ENCODE assay signal across 15 cellular contexts in genomic region chr9:99166149-99166548, GRCh38. TPM values are rescaled to one million over a fixed set of nuclear protein-coding genes. Genes with fewer than 3 reads are reported as not detected.
A peak's percentile ranks its signal among the peaks of the same experiment; 100 is the strongest.
DNase-seq lines count a peak whose midpoint lies in the region; ATAC-seq and TF ChIP-seq lines count a peak whose summit lies in the region.
"Had no signal": no experiment of that assay in that cellular context is flagged by ENCODE, and none has a peak within 500 bp of the region (broad histone marks: within the 10 kb centered on the region; RNA-seq: fewer than 3 reads in every experiment).

No MANE protein-coding gene starts in this region.

- CTCF ChIA-PET in activated CD8-positive, alpha-beta memory T cell treated with anti-CD3 and anti-CD28 coated beads, Interleukin-2, amount 10 ng/mL, durations not matched to agents 7 days and 5 days (lab: Charles Lee) = interaction anchor here (0.7 to 3.6 kb wide), 5 partner anchors 10 to 390 kb away, joined by 3 to 38 read pairs (median 4); no protein-coding TSS in a partner anchor
- CTCF ChIA-PET in activated B cell treated with CpG ODN at 0.5 μM for 24 hours (lab: Charles Lee) = interaction anchor here (2.5 to 6.4 kb wide), 2 partner anchors 12 to 18 kb away, joined by 9 to 120 read pairs; no protein-coding TSS in a partner anchor

- H3K4me3 Mint-ChIP-seq in activated CD8-positive, alpha-beta memory T cell treated with anti-CD3 and anti-CD28 coated beads, Interleukin-2, amount 10 ng/mL, durations not matched to agents 7 days and 5 days = no peak overlapping the region
- peak overlapping the region; percentile 13 for H3K4me3 Mint-ChIP-seq in activated B cell treated with CpG ODN at 0.5 μM for 24 hours
- H3K4me3 Mint-ChIP-seq in activated naive CD8-positive, alpha-beta T cell treated with anti-CD3 and anti-CD28 coated beads, Interleukin-2, amount 10 ng/mL, durations not matched to agents 7 days and 5 days = peak overlapping the region; percentile 60
- H3K4me3 Mint-ChIP-seq in stimulated activated memory B cell treated with anti-CD40 and anti-IgM and Interleukin-4, amounts not matched to agents 10 μg/mL and 1 μg/mL and 100 μg/mL, for 72 hours = no peak overlapping the region
- H3K4me3 Mint-ChIP-seq: CD4-positive, alpha-beta T cell had no signal

- POLR2A ChIA-PET in activated B cell treated with CpG ODN at 0.5 μM for 24 hours (lab: Charles Lee) = interaction anchor here (1.0 to 6.9 kb wide), 3 partner anchors 11 to 1186 kb away, joined by 3 to 157 read pairs (median 63); no protein-coding TSS in a partner anchor
- POLR2A ChIA-PET in activated naive CD8-positive, alpha-beta T cell treated with anti-CD3 and anti-CD28 coated beads, Interleukin-2, amount 10 ng/mL, durations not matched to agents 7 days and 5 days (lab: Charles Lee) = interaction anchor here (0.6 to 1.3 kb wide), 4 partner anchors 12 to 644 kb away, joined by 3 read pairs; partner anchors contain the start of gene ALG2

- peaks cover 59% of the 10 kb centered on the region for H3K4me1 Mint-ChIP-seq in activated CD8-positive, alpha-beta memory T cell treated with anti-CD3 and anti-CD28 coated beads, Interleukin-2, amount 10 ng/mL, durations not matched to agents 7 days and 5 days
- H3K4me1 Mint-ChIP-seq in activated B cell treated with CpG ODN at 0.5 μM for 24 hours = peaks cover 58% of the 10 kb centered on the region
- peaks cover 59% of the 10 kb centered on the region for H3K4me1 Mint-ChIP-seq in activated naive CD8-positive, alpha-beta T cell treated with anti-CD3 and anti-CD28 coated beads, Interleukin-2, amount 10 ng/mL, durations not matched to agents 7 days and 5 days
- peaks cover 66% of the 10 kb centered on the region for H3K4me1 Mint-ChIP-seq in stimulated activated memory B cell treated with anti-CD40 and anti-IgM and Interleukin-4, amounts not matched to agents 10 μg/mL and 1 μg/mL and 100 μg/mL, for 72 hours

- no peaks in the 10 kb centered on the region for H3K9me3 Mint-ChIP-seq in activated CD8-positive, alpha-beta memory T cell treated with anti-CD3 and anti-CD28 coated beads, Interleukin-2, amount 10 ng/mL, durations not matched to agents 7 days and 5 days (ENCODE audit: low read depth)
- no peaks in the 10 kb centered on the region for H3K9me3 Mint-ChIP-seq in activated B cell treated with CpG ODN at 0.5 μM for 24 hours
- no peaks in the 10 kb centered on the region for H3K9me3 Mint-ChIP-seq in activated naive CD8-positive, alpha-beta T cell treated with anti-CD3 and anti-CD28 coated beads, Interleukin-2, amount 10 ng/mL, durations not matched to agents 7 days and 5 days
- no peaks in the 10 kb centered on the region for H3K9me3 Mint-ChIP-seq in stimulated activated memory B cell treated with anti-CD40 and anti-IgM and Interleukin-4, amounts not matched to agents 10 μg/mL and 1 μg/mL and 100 μg/mL, for 72 hours
- H3K9me3 Mint-ChIP-seq: CD4-positive, alpha-beta T cell had no signal

- no peak overlapping the region for H3K27ac Mint-ChIP-seq in activated CD8-positive, alpha-beta memory T cell treated with anti-CD3 and anti-CD28 coated beads, Interleukin-2, amount 10 ng/mL, durations not matched to agents 7 days and 5 days
- H3K27ac Mint-ChIP-seq in activated B cell treated with CpG ODN at 0.5 μM for 24 hours = peak overlapping the region; percentile 79
- peak overlapping the region; percentile 84 for H3K27ac Mint-ChIP-seq in activated naive CD8-positive, alpha-beta T cell treated with anti-CD3 and anti-CD28 coated beads, Interleukin-2, amount 10 ng/mL, durations not matched to agents 7 days and 5 days
- peak overlapping the region; percentile 64 for H3K27ac Mint-ChIP-seq in stimulated activated memory B cell treated with anti-CD40 and anti-IgM and Interleukin-4, amounts not matched to agents 10 μg/mL and 1 μg/mL and 100 μg/mL, for 72 hours
- H3K27ac Mint-ChIP-seq: CD4-positive, alpha-beta T cell had no signal

- ATAC-seq in activated CD8-positive, alpha-beta memory T cell treated with anti-CD3 and anti-CD28 coated beads, Interleukin-2, amount 10 ng/mL, durations not matched to agents 7 days and 5 days = peak; percentile 68
- no peak for ATAC-seq in activated B cell treated with CpG ODN at 0.5 μM for 24 hours (ENCODE audit: low read depth)
- ATAC-seq in activated naive CD8-positive, alpha-beta T cell treated with anti-CD3 and anti-CD28 coated beads, Interleukin-2, amount 10 ng/mL, durations not matched to agents 7 days and 5 days (ENCODE audit: low read depth) = peak; percentile 86
- ATAC-seq in stimulated activated memory B cell treated with anti-CD40 and anti-IgM and Interleukin-4, amounts not matched to agents 10 μg/mL and 1 μg/mL and 100 μg/mL, for 72 hours = no peak

- intact Hi-C loops in activated B cell treated with CpG ODN at 0.5 μM for 24 hours (cut with micrococcal nuclease) = no loop called here

- H3K27me3 Mint-ChIP-seq in activated CD8-positive, alpha-beta memory T cell treated with anti-CD3 and anti-CD28 coated beads, Interleukin-2, amount 10 ng/mL, durations not matched to agents 7 days and 5 days = no peaks in the 10 kb centered on the region
- no peaks in the 10 kb centered on the region for H3K27me3 Mint-ChIP-seq in activated B cell treated with CpG ODN at 0.5 μM for 24 hours
- no peaks in the 10 kb centered on the region for H3K27me3 Mint-ChIP-seq in activated naive CD8-positive, alpha-beta T cell treated with anti-CD3 and anti-CD28 coated beads, Interleukin-2, amount 10 ng/mL, durations not matched to agents 7 days and 5 days
- H3K27me3 Mint-ChIP-seq in stimulated activated memory B cell treated with anti-CD40 and anti-IgM and Interleukin-4, amounts not matched to agents 10 μg/mL and 1 μg/mL and 100 μg/mL, for 72 hours = no peaks in the 10 kb centered on the region

- DNase-seq in activated CD8-positive, alpha-beta memory T cell treated with anti-CD3 and anti-CD28 coated beads, Interleukin-2, amount 10 ng/mL, durations not matched to agents 7 days and 5 days = no peak
- no peak for DNase-seq in activated CD8-positive, alpha-beta memory T cell treated with anti-CD3 and anti-CD28 coated beads, Interleukin-2, amount 50 U/mL, for 4 hours
- DNase-seq in activated B cell treated with CpG ODN at 0.5 μM for 24 hours (no peak), nucleus accumbens (lab: John Stamatoyannopoulos, UW) (no peak), middle frontal gyrus (ENCODE audit: extremely low spot score, low spot score) (no peak), NCI-H1092 treated with DMSO at 0.1 percent for 48 hours (lab: John Stamatoyannopoulos, UW) (no peak)
- DNase-seq in activated naive CD8-positive, alpha-beta T cell treated with anti-CD3 and anti-CD28 coated beads, Interleukin-2, amount 10 ng/mL, durations not matched to agents 7 days and 5 days = no peak
- DNase-seq: Caco-2; CD4-positive, alpha-beta T cell; GDM1; NCI-H1694 treated with DMSO at 0.1 percent for 48 hours; NCI-H2107; NCI-H510A; PC-9 had no signal

- TF ChIP-seq CTCF in activated B cell treated with CpG ODN at 0.5 μM for 24 hours (IDR thresholded peaks at IDR 0.05) = no peak

- no peaks in the 10 kb centered on the region for H3K36me3 Mint-ChIP-seq in activated CD8-positive, alpha-beta memory T cell treated with anti-CD3 and anti-CD28 coated beads, Interleukin-2, amount 10 ng/mL, durations not matched to agents 7 days and 5 days
- H3K36me3 Mint-ChIP-seq in activated B cell treated with CpG ODN at 0.5 μM for 24 hours (ENCODE audit: low read depth) = no peaks in the 10 kb centered on the region
- no peaks in the 10 kb centered on the region for H3K36me3 Mint-ChIP-seq in activated naive CD8-positive, alpha-beta T cell treated with anti-CD3 and anti-CD28 coated beads, Interleukin-2, amount 10 ng/mL, durations not matched to agents 7 days and 5 days
- no peaks in the 10 kb centered on the region for H3K36me3 Mint-ChIP-seq in stimulated activated memory B cell treated with anti-CD40 and anti-IgM and Interleukin-4, amounts not matched to agents 10 μg/mL and 1 μg/mL and 100 μg/mL, for 72 hours

RNA-seq across cellular contexts. Expression of gene ALG2, which starts 55.6 kb away (rescaled TPM):
- 10 to 100 TPM; 20.2 to 35.4 TPM for total RNA-seq in activated CD8-positive, alpha-beta memory T cell treated with anti-CD3 and anti-CD28 coated beads, Interleukin-2, amount 10 ng/mL, durations not matched to agents 7 days and 5 days
- total RNA-seq in activated B cell treated with CpG ODN at 0.5 μM for 24 hours = 51.9 and 54.4 TPM in 2 replicates
- total RNA-seq in activated naive CD8-positive, alpha-beta T cell treated with anti-CD3 and anti-CD28 coated beads, Interleukin-2, amount 10 ng/mL, durations not matched to agents 7 days and 5 days = 10 to 100 TPM; 21.7 to 23.7 TPM

RNA-seq across cellular contexts. Expression of gene SEC61B, which starts 55.9 kb away (rescaled TPM):
- 100 to 1,000 TPM; 101 to 154 TPM for total RNA-seq in activated CD8-positive, alpha-beta memory T cell treated with anti-CD3 and anti-CD28 coated beads, Interleukin-2, amount 10 ng/mL, durations not matched to agents 7 days and 5 days
- 200 and 243 TPM in 2 replicates for total RNA-seq in activated B cell treated with CpG ODN at 0.5 μM for 24 hours
- total RNA-seq in activated naive CD8-positive, alpha-beta T cell treated with anti-CD3 and anti-CD28 coated beads, Interleukin-2, amount 10 ng/mL, durations not matched to agents 7 days and 5 days = 10 to 100 TPM; 83.8 to 87.8 TPM

Comparison
In these comparisons a context has a peak if more than half of its experiments do, and no peak if none do; other contexts are left out.
1. ATAC-seq: peak in activated CD8-positive, alpha-beta memory T cell treated with anti-CD3 and anti-CD28 coated beads, Interleukin-2, amount 10 ng/mL, durations not matched to agents 7 days and 5 days (single experiment) and activated naive CD8-positive, alpha-beta T cell treated with anti-CD3 and anti-CD28 coated beads, Interleukin-2, amount 10 ng/mL, durations not matched to agents 7 days and 5 days (single experiment); none in activated B cell treated with CpG ODN at 0.5 μM for 24 hours (single experiment) and stimulated activated memory B cell treated with anti-CD40 and anti-IgM and Interleukin-4, amounts not matched to agents 10 μg/mL and 1 μg/mL and 100 μg/mL, for 72 hours (single experiment).
2. H3K4me3 Mint-ChIP-seq: peak in activated B cell treated with CpG ODN at 0.5 μM for 24 hours (single experiment) and activated naive CD8-positive, alpha-beta T cell treated with anti-CD3 and anti-CD28 coated beads, Interleukin-2, amount 10 ng/mL, durations not matched to agents 7 days and 5 days (single experiment); none in activated CD8-positive, alpha-beta memory T cell treated with anti-CD3 and anti-CD28 coated beads, Interleukin-2, amount 10 ng/mL, durations not matched to agents 7 days and 5 days (single experiment) and stimulated activated memory B cell treated with anti-CD40 and anti-IgM and Interleukin-4, amounts not matched to agents 10 μg/mL and 1 μg/mL and 100 μg/mL, for 72 hours (single experiment).